ENCODE assay signal across 20 cellular contexts in genomic region chr16:2824626-2825025, GRCh38. TPM values are rescaled to one million over a fixed set of nuclear protein-coding genes. Genes with fewer than 3 reads are reported as not detected.
DNase-seq lines count a peak whose midpoint lies in the region; ATAC-seq and TF ChIP-seq lines count a peak whose summit lies in the region.
"Had no signal": no experiment of that assay in that cellular context is flagged by ENCODE, and none has a peak within 500 bp of the region (broad histone marks: within the 10 kb centered on the region; RNA-seq: fewer than 3 reads in every experiment).

No MANE protein-coding gene starts in this region.

- peaks cover 6% of the 10 kb centered on the region for H3K4me1 Mint-ChIP-seq in glutamatergic neuron (ENCODE audit: low read depth, unreplicated experiment)
- no peaks in the 10 kb centered on the region for H3K4me1 Mint-ChIP-seq in T-cell
- H3K4me1 Mint-ChIP-seq: CD4-positive, CD25-positive, alpha-beta regulatory T cell had no signal

- H3K27me3 Mint-ChIP-seq in glutamatergic neuron (ENCODE audit: unreplicated experiment) (peaks cover 14% of the 10 kb centered on the region), T-cell (peaks cover 0 to 3% of the 10 kb centered on the region in 2 donors)

- ATAC-seq in sciatic nerve (no peak), T-cell (replicated peaks in 1 of 4) (no peak), GM21619 (IDR thresholded peaks at IDR 0.05; ENCODE audit: unreplicated experiment) (no peak), HG03520 (IDR thresholded peaks at IDR 0.05; ENCODE audit: unreplicated experiment) (no peak)
- ATAC-seq: PC-3 had no signal

- H3K27ac Mint-ChIP-seq in glutamatergic neuron (ENCODE audit: unreplicated experiment): no peak overlapping the region
- no peak overlapping the region for H3K27ac Mint-ChIP-seq in T-cell

- peak; percentile 25 for DNase-seq in activated effector memory CD4-positive, alpha-beta T cell treated with anti-CD3 and anti-CD28 coated beads, Interleukin-2, amount 50 U/mL, for 16 hours
- no peak for DNase-seq in activated effector memory CD4-positive, alpha-beta T cell treated with Interleukin-2 at 50 U/mL for 16 hours
- DNase-seq in glutamatergic neuron (no peak), sciatic nerve (ENCODE audit: low spot score) (peak; percentile 36), T-cell (no peak)
- DNase-seq: CD4-positive, CD25-positive, alpha-beta regulatory T cell; DMS153; DND-41; IMR-90; KG1; MG63; NCI-H2029; NCI-H446; NCI-H524 treated with DMSO at 0.1 percent for 48 hours; NCI-H774; NK-92 treated with Interleukin-12 subunit alpha and Interleukin-12 subunit beta, amount 100 ng/mL, for 24 hours; PC-3 had no signal

- TF ChIP-seq CTCF in glutamatergic neuron (IDR thresholded peaks at IDR 0.05; ENCODE audit: partially characterized antibody, unreplicated experiment): no peak

- H3K4me3 Mint-ChIP-seq in glutamatergic neuron (ENCODE audit: unreplicated experiment) (peak overlapping the region; percentile 8), T-cell (no peak overlapping the region)
- H3K4me3 Mint-ChIP-seq: CD4-positive, CD25-positive, alpha-beta regulatory T cell had no signal

- H3K36me3 Mint-ChIP-seq in glutamatergic neuron (ENCODE audit: unreplicated experiment): no peaks in the 10 kb centered on the region
- no peaks in the 10 kb centered on the region for H3K36me3 Mint-ChIP-seq in T-cell
- H3K36me3 Mint-ChIP-seq: CD4-positive, CD25-positive, alpha-beta regulatory T cell had no signal

- intact Hi-C loops in sciatic nerve (cut with DNase I): no loop called here

- H3K9me3 Mint-ChIP-seq in glutamatergic neuron (ENCODE audit: unreplicated experiment): peaks cover 3% of the 10 kb centered on the region
- no peaks in the 10 kb centered on the region for H3K9me3 Mint-ChIP-seq in T-cell
- H3K9me3 Mint-ChIP-seq: CD4-positive, CD25-positive, alpha-beta regulatory T cell had no signal

- CTCF ChIA-PET in T-cell (lab: Charles Lee): no interaction called here

- POLR2A ChIA-PET in T-cell (lab: Charles Lee): no interaction called here

RNA-seq across cellular contexts. Expression of gene ZG16B, which starts 5.5 kb away (rescaled TPM):
- total RNA-seq in glutamatergic neuron (ENCODE audit: unreplicated experiment) (not detected), sciatic nerve (not detected), T-cell (under 1 TPM in 1 of 5 donors, not detected in 4; 0.43 TPM)
- total RNA-seq: CD4-positive, CD25-positive, alpha-beta regulatory T cell had no signal

RNA-seq across cellular contexts. Expression of gene PRSS21, which starts 7.6 kb away (rescaled TPM):
- total RNA-seq in glutamatergic neuron (ENCODE audit: unreplicated experiment) (not detected), sciatic nerve (0.40 TPM), T-cell (1 to 10 TPM in 4 of 5 donors, under 1 TPM in 1; 0.90 to 8.3 (median 3.3) TPM)
- total RNA-seq: A172; CD4-positive, CD25-positive, alpha-beta regulatory T cell; IMR-90; PC-3 had no signal

RNA-seq across cellular contexts. Expression of gene PRSS41, which starts 26.4 kb away (rescaled TPM):
- not detected for total RNA-seq in glutamatergic neuron (ENCODE audit: unreplicated experiment)
- not detected for total RNA-seq in sciatic nerve
- total RNA-seq in T-cell: not detected
- total RNA-seq: A172; CD4-positive, CD25-positive, alpha-beta regulatory T cell; IMR-90; PC-3 had no signal

RNA-seq across cellular contexts. Expression of gene PRSS22, which starts 33.3 kb away (rescaled TPM):
- total RNA-seq in glutamatergic neuron (ENCODE audit: unreplicated experiment) (not detected), sciatic nerve (0.36 TPM), T-cell (1 to 10 TPM in 3 of 5 donors, under 1 TPM in 1, not detected in 1; 0.56 to 2.6 (median 1.4) TPM)
- total RNA-seq: A172; CD4-positive, CD25-positive, alpha-beta regulatory T cell; IMR-90 had no signal

RNA-seq across cellular contexts. Expression of gene PRSS33, which starts 37.3 kb away (rescaled TPM):
- 0.39 TPM for total RNA-seq in glutamatergic neuron (ENCODE audit: unreplicated experiment)
- total RNA-seq in sciatic nerve: not detected
- total RNA-seq in T-cell: not detected
- total RNA-seq: CD4-positive, CD25-positive, alpha-beta regulatory T cell; IMR-90 had no signal

Comparison
In these comparisons a context has a peak if more than half of its experiments do, and no peak if none do; other contexts are left out.
1. DNase-seq: peak in activated effector memory CD4-positive, alpha-beta T cell treated with anti-CD3 and anti-CD28 coated beads, Interleukin-2, amount 50 U/mL, for 16 hours (single experiment) and sciatic nerve (single experiment); none in activated effector memory CD4-positive, alpha-beta T cell treated with Interleukin-2 at 50 U/mL for 16 hours (single experiment), glutamatergic neuron (single experiment) and T-cell (0 of 34).